Comparison of ENCODE assay signal across 14 cellular contexts in the genomic region with DNA sequence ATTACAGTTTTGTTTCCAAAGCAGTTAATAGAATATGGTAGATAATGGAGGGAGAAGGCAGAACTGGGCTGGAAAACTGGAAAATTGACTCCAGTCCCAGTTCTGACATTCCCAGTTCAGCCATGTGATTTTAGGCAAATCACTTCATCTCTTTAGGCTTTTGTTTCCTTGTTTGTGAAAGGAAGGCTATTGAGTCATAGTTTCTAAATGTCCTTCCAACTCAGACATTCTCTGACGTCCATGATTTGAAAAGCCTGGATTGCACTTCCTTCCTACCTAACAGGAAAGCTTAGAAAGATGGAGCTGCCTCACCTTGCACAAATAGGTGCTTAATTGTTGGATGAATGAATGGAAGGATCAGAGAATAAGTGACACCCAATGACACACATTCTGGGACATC.
"Had no signal": no experiment of that assay in that cellular context is flagged by ENCODE, and none has a peak within 500 bp of the region (broad histone marks: within the 10 kb centered on the region; RNA-seq: fewer than 3 reads in every experiment).

No MANE protein-coding gene starts in this region.

- H3K4me1 ChIP-seq: gastroesophageal sphincter, left lung, prostate gland had no signal

- DNase-seq: activated CD4-positive, alpha-beta T cell treated with anti-CD3 and anti-CD28 coated beads, Interleukin-2, amount 50 U/mL, for 48 hours; activated naive CD4-positive, alpha-beta T cell treated with Interleukin-2 at 50 U/mL for 16 hours; islet precursor cell; left lung; mesenchymal stem cell; nephron progenitor cell; occipital lobe; stimulated activated CD4-positive, alpha-beta T cell treated with anti-CD3 and anti-CD28 coated beads, Interleukin-2, amount 100 ng/mL, for 24 hours; thyroid gland had no signal

- H3K36me3 ChIP-seq: gastroesophageal sphincter, left lung, prostate gland, thyroid gland had no signal

- H3K27ac ChIP-seq: left lung, prostate gland, VCaP had no signal

- H3K9me3 ChIP-seq: gastroesophageal sphincter, left lung, prostate gland, thyroid gland had no signal

- ATAC-seq: activated T-helper 17 cell treated with anti-CD3 and anti-CD28 coated beads, Interleukin-2, amount 50 U/mL, for 72 hours; gastroesophageal sphincter; left lung; stimulated activated effector memory CD8-positive, alpha-beta T cell treated with anti-CD3 and anti-CD28 coated beads, Interleukin-12 subunit alpha, Interleukin-12 subunit beta, amount 100 ng/mL, for 72 hours had no signal

- H3K4me3 ChIP-seq: gastroesophageal sphincter, left lung, prostate gland, thyroid gland had no signal

- H3K27me3 ChIP-seq: gastroesophageal sphincter, left lung, thyroid gland had no signal
